Comparison of ENCODE assay signal across 12 cellular contexts in the genomic region with DNA sequence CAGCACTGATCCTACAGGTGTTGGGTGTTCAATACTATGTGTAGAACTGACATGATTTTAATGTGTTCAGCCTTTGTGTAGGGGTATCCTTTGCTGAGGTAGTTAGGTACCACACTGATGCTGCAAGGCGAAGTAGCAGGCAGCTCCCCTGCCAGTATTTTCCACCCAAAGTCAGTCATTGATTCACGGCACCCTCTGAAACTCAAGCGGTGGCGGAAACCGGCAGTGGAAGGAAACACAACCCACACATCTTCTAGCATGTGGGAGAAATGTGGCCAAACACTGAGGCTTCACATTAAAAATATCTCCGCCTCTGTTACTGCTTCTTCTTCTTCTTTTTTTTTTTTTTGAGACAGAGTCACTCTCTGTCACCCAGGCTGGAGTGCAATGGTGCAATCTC.
DNase-seq lines count a peak whose midpoint lies in the region; ATAC-seq, FAIRE-seq and TF ChIP-seq lines count a peak whose summit lies in the region.
"Had no signal": no experiment of that assay in that cellular context is flagged by ENCODE, and none has a peak within 500 bp of the region (broad histone marks: within the 10 kb centered on the region; RNA-seq: fewer than 3 reads in every experiment).

No MANE protein-coding gene starts in this region.

- peak; percentile 18 for DNase-seq in GM10248 (ENCODE audit: extremely low spot score)
- DNase-seq in activated T-cell treated with anti-CD3 and anti-CD28 coated beads for 48 hours (ENCODE audit: low read depth) = peak; percentile 54
- DNase-seq in stimulated activated CD4-positive, alpha-beta T cell treated with anti-CD3 and anti-CD28 coated beads, Interleukin-1b, Interleukin-23, amount 100 ng/mL, for 24 hours (ENCODE audit: low read depth in 4 of 4, low spot score in 1 of 4) = peak; percentile 2 to 48 (median 14)
- DNase-seq in psoas muscle = no peak
- DNase-seq in posterior vena cava (ENCODE audit: low spot score) = no peak
- no peak for DNase-seq in GM19239 (ENCODE audit: insufficient read length, low spot score)
- DNase-seq: activated B cell treated with CpG ODN at 0.5 μM for 24 hours, C1 segment of cervical spinal cord, naive B cell had no signal

- FAIRE-seq in GM19239 (lab: Jason Lieb, UNC) = no peak

- POLR2A ChIA-PET in GM10248 (lab: Yijun Ruan, JAX) = interaction anchor here (0.7 kb wide), 1 partner anchor 99 kb away, joined by 3 read pairs; no protein-coding TSS in a partner anchor

- 90 to 97% (median 94%) methylated on average over 6 of the region's 6 CpGs for WGBS in psoas muscle, 3 donors

- no peak overlapping the region for H3K4me3 ChIP-seq in psoas muscle
- H3K4me3 ChIP-seq: dorsolateral prefrontal cortex had no signal

- ATAC-seq in HG03025 (IDR thresholded peaks at IDR 0.05; ENCODE audit: low FRiP score, unreplicated experiment) = peak; percentile 86
- no peak for ATAC-seq in HG02588 (IDR thresholded peaks at IDR 0.05; ENCODE audit: unreplicated experiment)
- ATAC-seq in psoas muscle = no peak

- intact Hi-C loops in psoas muscle (cut with DNase I) (no loop called here), posterior vena cava (cut with DNase I) (no loop called here)

- no peak for TF ChIP-seq CTCF in GM10248 (IDR thresholded peaks at IDR 0.05; ENCODE audit: control extremely low read depth, extremely low read depth, low read depth, missing control alignments)
- TF ChIP-seq CTCF in psoas muscle (IDR thresholded peaks at IDR 0.05) = no peak

- no peaks in the 10 kb centered on the region for H3K9me3 ChIP-seq in psoas muscle

- no peak overlapping the region for H3K27ac ChIP-seq in psoas muscle
- H3K27ac ChIP-seq: dorsolateral prefrontal cortex had no signal

- CTCF ChIA-PET in GM10248 (lab: Yijun Ruan, JAX) = interaction anchor here (1.4 kb wide), 1 partner anchor 11 kb away, joined by 3 read pairs; no protein-coding TSS in a partner anchor

- peaks cover 0 to 2% (median 0%) of the 10 kb centered on the region in 3 donors for H3K27me3 ChIP-seq in psoas muscle (ENCODE audit: insufficient read depth in 3 of 3, low read length in 2 of 3)

- no peaks in the 10 kb centered on the region for H3K36me3 ChIP-seq in psoas muscle (ENCODE audit: insufficient read depth in 1 of 2, low read depth in 1 of 2)

- H3K4me1 ChIP-seq in psoas muscle = no peaks in the 10 kb centered on the region

Comparison
In these comparisons a context has a peak if more than half of its experiments do, and no peak if none do; other contexts are left out.
1. DNase-seq: peak in GM10248 (single experiment), activated T-cell treated with anti-CD3 and anti-CD28 coated beads for 48 hours (single experiment) and stimulated activated CD4-positive, alpha-beta T cell treated with anti-CD3 and anti-CD28 coated beads, Interleukin-1b, Interleukin-23, amount 100 ng/mL, for 24 hours (4 of 4); none in psoas muscle (0 of 2), posterior vena cava (single experiment) and GM19239 (single experiment).